Comparison of ENCODE assay signal across 8 cellular contexts in the genomic region with DNA sequence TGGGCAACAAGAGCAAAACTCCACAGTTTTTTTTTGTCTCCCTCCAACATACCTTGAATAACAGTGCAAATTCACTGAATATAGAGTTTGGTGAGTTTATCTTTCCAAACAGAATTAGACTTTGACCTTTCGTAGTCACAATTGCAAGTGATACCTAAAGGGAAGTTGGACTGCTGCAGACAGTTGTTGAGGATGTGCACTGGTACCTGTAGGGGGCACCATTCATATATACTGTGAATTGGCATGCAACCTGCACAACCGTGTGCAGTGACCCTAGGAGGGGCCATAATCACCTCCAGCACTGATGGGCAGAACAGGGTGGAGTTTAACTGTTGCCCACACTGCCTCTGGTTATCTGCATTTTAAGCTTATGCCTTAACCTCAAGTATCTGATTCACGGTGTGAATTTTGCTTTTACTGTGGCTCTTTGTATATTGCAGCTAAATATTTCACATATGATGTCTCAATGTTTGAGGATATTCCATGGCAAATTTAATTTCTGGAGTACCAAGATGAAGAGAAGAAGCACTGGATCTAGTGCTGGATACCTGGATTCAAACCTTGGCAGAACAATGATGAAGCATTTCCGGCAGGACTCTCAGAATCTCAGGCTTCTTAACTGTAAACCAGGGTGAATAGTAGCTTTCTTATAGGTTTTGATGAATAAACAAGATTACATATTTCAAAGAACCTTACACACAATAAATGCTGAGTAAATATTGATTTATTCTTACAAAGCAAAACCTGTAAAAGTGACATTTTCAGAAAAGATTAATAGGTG.
DNase-seq lines count a peak whose midpoint lies in the region; ATAC-seq, FAIRE-seq and TF ChIP-seq lines count a peak whose summit lies in the region.

No MANE protein-coding gene starts in this region.

- H3K4me2 ChIP-seq in H1 (ENCODE audit: insufficient read depth in 1 of 2, low read depth in 2 of 2, low read length in 2 of 2) = no peak overlapping the region

- no peak for TF ChIP-seq EP300 in H1 (IDR thresholded peaks at IDR 0.05; ENCODE audit: borderline replicate concordance in 1 of 2, low read depth in 2 of 2, low read length in 2 of 2)

- H3K18ac ChIP-seq in H1 (ENCODE audit: extremely low read depth, low read length) = no peak overlapping the region

- TF ChIP-seq POLR2A in H1 (IDR thresholded peaks at IDR 0.05; ENCODE audit: control extremely low read depth in 1 of 2, low read depth in 2 of 2, low read length in 2 of 2) = no peak

- H4K8ac ChIP-seq in H1 (ENCODE audit: extremely low read depth, insufficient read depth, low read length) = no peak overlapping the region

- H3K4me3 ChIP-seq in H1 (ENCODE audit: extremely low read depth in 1 of 4, insufficient read depth in 2 of 4, low read depth in 3 of 4, low read length in 4 of 4) = no peak overlapping the region

- H3K27me3 ChIP-seq in H1 (replicated peaks in 1 of 4; ENCODE audit: control insufficient read depth in 3 of 4, extremely low read depth in 1 of 4, insufficient read depth in 3 of 4, low read length in 3 of 4) = peaks cover 0 to 1% (median 0%) of the 10 kb centered on the region in 4 experiments; a peak in 1 of 7 replicates

- H2AFZ ChIP-seq in H1 (ENCODE audit: low read length) = no peak overlapping the region

- no peak overlapping the region for H3K56ac ChIP-seq in H1 (replicated peaks; ENCODE audit: insufficient read length, low read depth, low read length)

- no peak overlapping the region for H4K5ac ChIP-seq in H1 (ENCODE audit: insufficient read length, low read depth, low read length)

- TF ChIP-seq RAD21 in H1 (IDR thresholded peaks at IDR 0.05 in 1 of 2, conservative IDR thresholded peaks at IDR 0.05 in 1 of 2; ENCODE audit: low read depth in 2 of 2, low read length in 2 of 2) = peak; percentile 67 to 76

- peak; percentile 50 for FAIRE-seq in H1 (lab: Jason Lieb, UNC)

- H3K23ac ChIP-seq in H1 (ENCODE audit: insufficient read length) = no peak overlapping the region

- no peaks in the 10 kb centered on the region for H3K4me1 ChIP-seq in H1 (replicated peaks in 1 of 4; ENCODE audit: control insufficient read depth in 3 of 4, insufficient read depth in 4 of 4, low read length in 3 of 4)

- H3K14ac ChIP-seq in H1 (ENCODE audit: insufficient read length) = no peak overlapping the region

- H2BK12ac ChIP-seq in H1 (ENCODE audit: low read depth, low read length) = no peak overlapping the region

- H2BK15ac ChIP-seq in H1 (ENCODE audit: low read length) = no peak overlapping the region

- no peak overlapping the region for H3K27ac ChIP-seq in H1 (ENCODE audit: low read depth, low read length)

- no peaks in the 10 kb centered on the region for H4K20me1 ChIP-seq in H1 (replicated peaks in 1 of 2; ENCODE audit: control insufficient read depth in 1 of 2, insufficient read depth in 2 of 2, low read length in 2 of 2)

- POLR2A ChIA-PET in H1 (lab: Charles Lee; ENCODE audit: partially characterized antibody) = interaction anchor here (1.4 kb wide), 1 partner anchor 14 kb away, joined by 5 read pairs; no protein-coding TSS in a partner anchor

- no peak overlapping the region for H3K4ac ChIP-seq in H1 (replicated peaks; ENCODE audit: insufficient read length, low read depth, low read length)

- no peaks in the 10 kb centered on the region for H3K9me3 ChIP-seq in H1 (ENCODE audit: insufficient read depth in 2 of 2, low read depth in 1 of 2, low read length in 1 of 2)

- no peak overlapping the region for H3K9ac ChIP-seq in H1 (replicated peaks in 1 of 4; ENCODE audit: extremely low read depth in 1 of 4, low read depth in 3 of 4, low read length in 3 of 4)

- peak; percentile 53 to 86 (median 75) for TF ChIP-seq CTCF in H1 (IDR thresholded peaks at IDR 0.05; ENCODE audit: control extremely low read depth in 1 of 3, insufficient read depth in 1 of 3, low read depth in 1 of 3, low read length in 3 of 3)

- DNase-seq in DMS53 treated with DMSO at 0.1 percent for 48 hours (lab: John Stamatoyannopoulos, UW; ENCODE audit: unreplicated experiment) = peak; percentile 40
- peak; percentile 54 for DNase-seq in MV-4-11 (lab: John Stamatoyannopoulos, UW)
- no peak for DNase-seq in H1 (ENCODE audit: low read depth in 1 of 2, low spot score in 2 of 2)
- peak in 1 of 2 donors; percentile 4 for DNase-seq in stimulated activated naive CD8-positive, alpha-beta T cell treated with anti-CD3 and anti-CD28 coated beads, Interleukin-15, amount 100 ng/mL, for 72 hours
- DNase-seq in putamen (ENCODE audit: low spot score) = no peak
- DNase-seq in hypothalamus (lab: John Stamatoyannopoulos, UW) = no peak

- no peak overlapping the region for H2BK20ac ChIP-seq in H1 (ENCODE audit: low read length)

- no peak overlapping the region for H2BK5ac ChIP-seq in H1 (ENCODE audit: low read depth, low read length)

- no peak overlapping the region for H2AK5ac ChIP-seq in H1 (ENCODE audit: low read depth, low read length)

- H3K4me3 Mint-ChIP-seq in stimulated activated naive CD8-positive, alpha-beta T cell treated with anti-CD3 and anti-CD28 coated beads, Interleukin-15, amount 100 ng/mL, for 72 hours = no peak overlapping the region

- no peaks in the 10 kb centered on the region for H3K79me1 ChIP-seq in H1 (ENCODE audit: low read depth, low read length)

- no peak overlapping the region for H2BK120ac ChIP-seq in H1 (replicated peaks; ENCODE audit: low read depth, low read length)

- H3K27me3 Mint-ChIP-seq in stimulated activated naive CD8-positive, alpha-beta T cell treated with anti-CD3 and anti-CD28 coated beads, Interleukin-15, amount 100 ng/mL, for 72 hours = peaks cover 9% of the 10 kb centered on the region

- no peaks in the 10 kb centered on the region for H3K36me3 ChIP-seq in H1 (ENCODE audit: control insufficient read depth in 2 of 4, insufficient read depth in 4 of 4, low read length in 3 of 4)

- H3K27ac Mint-ChIP-seq in stimulated activated naive CD8-positive, alpha-beta T cell treated with anti-CD3 and anti-CD28 coated beads, Interleukin-15, amount 100 ng/mL, for 72 hours = no peak overlapping the region

- no peaks in the 10 kb centered on the region for H3K4me1 Mint-ChIP-seq in stimulated activated naive CD8-positive, alpha-beta T cell treated with anti-CD3 and anti-CD28 coated beads, Interleukin-15, amount 100 ng/mL, for 72 hours

- peak; percentile 84 for ATAC-seq in GM19351 (IDR thresholded peaks at IDR 0.05; ENCODE audit: unreplicated experiment)
- peak; percentile 55 for ATAC-seq in stimulated activated naive CD8-positive, alpha-beta T cell treated with anti-CD3 and anti-CD28 coated beads, Interleukin-15, amount 100 ng/mL, for 72 hours
- ATAC-seq in HG03439 (IDR thresholded peaks at IDR 0.05; ENCODE audit: unreplicated experiment) = no peak

- no peak overlapping the region for H4K91ac ChIP-seq in H1 (replicated peaks; ENCODE audit: insufficient read length, low read length)

- CTCF ChIA-PET in H1 (lab: Charles Lee; ENCODE audit: partially characterized antibody) = interaction anchor here (0.5 to 5.2 kb wide), 44 partner anchors 11 to 1899 kb away, joined by 3 to 69 read pairs (median 4); partner anchors contain the start of gene ACTBL2

- 73% methylated on average over 4 of the region's 4 CpGs; no CpG with 5 or more reads in 1 of the 2 experiments for WGBS in H1 (ENCODE audit: extremely low coverage in 1 of 2, insufficient coverage in 1 of 2, insufficient read length in 1 of 2, insufficient replicate concordance in 2 of 2, low coverage in 1 of 2, low lambda C conversion rate in 2 of 2, missing lambda C conversion rate in 1 of 2), 2 experiments

- H3K79me2 ChIP-seq in H1 (ENCODE audit: control insufficient read depth in 1 of 2, insufficient read depth in 2 of 2, low read length in 2 of 2) = no peaks in the 10 kb centered on the region

- H3K9me3 Mint-ChIP-seq in stimulated activated naive CD8-positive, alpha-beta T cell treated with anti-CD3 and anti-CD28 coated beads, Interleukin-15, amount 100 ng/mL, for 72 hours = no peaks in the 10 kb centered on the region

- H3K23me2 ChIP-seq in H1 (ENCODE audit: low read depth, low read length) = no peaks in the 10 kb centered on the region

TF ChIP-seq in H1, 55 proteins besides CTCF, POLR2A, EP300 and RAD21:
- TF ChIP-seq TAF7 (optimal IDR thresholded peaks at IDR 0.05; ENCODE audit: borderline replicate concordance, low read depth, low read length) (no peak), TCF12 (IDR thresholded peaks at IDR 0.05; ENCODE audit: low read depth, low read length) (no peak), EZH2 (IDR thresholded peaks at IDR 0.05; ENCODE audit: low read depth, low read length, severe bottlenecking) (no peak)
TF ChIP-seq in H1: peak in this region for 0.

Comparison
In these comparisons a context has a peak if more than half of its experiments do, and no peak if none do; other contexts are left out.
1. DNase-seq: peak in DMS53 treated with DMSO at 0.1 percent for 48 hours (single experiment) and MV-4-11 (single experiment); none in H1 (0 of 2), putamen (single experiment) and hypothalamus (0 of 51).